ENCODE assay signal across 1 cellular context in the genomic region with DNA sequence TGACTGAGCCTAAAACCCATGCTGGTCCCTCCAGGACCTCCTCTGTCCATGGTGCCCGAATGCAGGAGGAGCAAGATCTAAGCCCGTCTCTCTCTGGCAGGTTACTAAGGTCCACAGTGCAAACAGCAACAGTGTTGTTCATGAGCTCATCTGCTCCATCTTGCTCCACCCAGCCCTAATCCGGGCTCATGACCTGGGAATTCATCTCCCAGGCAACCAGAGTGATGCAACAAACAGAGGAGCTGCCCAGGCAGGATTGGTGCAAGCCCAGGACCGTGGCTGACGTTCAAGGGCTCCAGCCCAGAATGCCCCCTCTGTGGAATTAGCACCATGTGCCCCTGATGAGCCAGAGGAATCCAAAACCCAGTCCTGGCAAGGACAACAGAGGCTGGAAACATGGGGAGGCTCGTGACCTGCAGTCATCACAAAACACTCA.
TF ChIP-seq lines count a peak whose summit lies in the region.

No MANE protein-coding gene starts in this region.

TF ChIP-seq in HEK293, 187 proteins besides CTCF, POLR2A, EP300 and RAD21 (continued from another document):
- TF ChIP-seq, protein P1, sequence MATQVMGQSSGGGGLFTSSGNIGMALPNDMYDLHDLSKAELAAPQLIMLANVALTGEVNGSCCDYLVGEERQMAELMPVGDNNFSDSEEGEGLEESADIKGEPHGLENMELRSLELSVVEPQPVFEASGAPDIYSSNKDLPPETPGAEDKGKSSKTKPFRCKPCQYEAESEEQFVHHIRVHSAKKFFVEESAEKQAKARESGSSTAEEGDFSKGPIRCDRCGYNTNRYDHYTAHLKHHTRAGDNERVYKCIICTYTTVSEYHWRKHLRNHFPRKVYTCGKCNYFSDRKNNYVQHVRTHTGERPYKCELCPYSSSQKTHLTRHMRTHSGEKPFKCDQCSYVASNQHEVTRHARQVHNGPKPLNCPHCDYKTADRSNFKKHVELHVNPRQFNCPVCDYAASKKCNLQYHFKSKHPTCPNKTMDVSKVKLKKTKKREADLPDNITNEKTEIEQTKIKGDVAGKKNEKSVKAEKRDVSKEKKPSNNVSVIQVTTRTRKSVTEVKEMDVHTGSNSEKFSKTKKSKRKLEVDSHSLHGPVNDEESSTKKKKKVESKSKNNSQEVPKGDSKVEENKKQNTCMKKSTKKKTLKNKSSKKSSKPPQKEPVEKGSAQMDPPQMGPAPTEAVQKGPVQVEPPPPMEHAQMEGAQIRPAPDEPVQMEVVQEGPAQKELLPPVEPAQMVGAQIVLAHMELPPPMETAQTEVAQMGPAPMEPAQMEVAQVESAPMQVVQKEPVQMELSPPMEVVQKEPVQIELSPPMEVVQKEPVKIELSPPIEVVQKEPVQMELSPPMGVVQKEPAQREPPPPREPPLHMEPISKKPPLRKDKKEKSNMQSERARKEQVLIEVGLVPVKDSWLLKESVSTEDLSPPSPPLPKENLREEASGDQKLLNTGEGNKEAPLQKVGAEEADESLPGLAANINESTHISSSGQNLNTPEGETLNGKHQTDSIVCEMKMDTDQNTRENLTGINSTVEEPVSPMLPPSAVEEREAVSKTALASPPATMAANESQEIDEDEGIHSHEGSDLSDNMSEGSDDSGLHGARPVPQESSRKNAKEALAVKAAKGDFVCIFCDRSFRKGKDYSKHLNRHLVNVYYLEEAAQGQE (tag by site-specific recombination; IDR thresholded peaks at IDR 0.05), result peak; percentile 88
